In the genomic region with DNA sequence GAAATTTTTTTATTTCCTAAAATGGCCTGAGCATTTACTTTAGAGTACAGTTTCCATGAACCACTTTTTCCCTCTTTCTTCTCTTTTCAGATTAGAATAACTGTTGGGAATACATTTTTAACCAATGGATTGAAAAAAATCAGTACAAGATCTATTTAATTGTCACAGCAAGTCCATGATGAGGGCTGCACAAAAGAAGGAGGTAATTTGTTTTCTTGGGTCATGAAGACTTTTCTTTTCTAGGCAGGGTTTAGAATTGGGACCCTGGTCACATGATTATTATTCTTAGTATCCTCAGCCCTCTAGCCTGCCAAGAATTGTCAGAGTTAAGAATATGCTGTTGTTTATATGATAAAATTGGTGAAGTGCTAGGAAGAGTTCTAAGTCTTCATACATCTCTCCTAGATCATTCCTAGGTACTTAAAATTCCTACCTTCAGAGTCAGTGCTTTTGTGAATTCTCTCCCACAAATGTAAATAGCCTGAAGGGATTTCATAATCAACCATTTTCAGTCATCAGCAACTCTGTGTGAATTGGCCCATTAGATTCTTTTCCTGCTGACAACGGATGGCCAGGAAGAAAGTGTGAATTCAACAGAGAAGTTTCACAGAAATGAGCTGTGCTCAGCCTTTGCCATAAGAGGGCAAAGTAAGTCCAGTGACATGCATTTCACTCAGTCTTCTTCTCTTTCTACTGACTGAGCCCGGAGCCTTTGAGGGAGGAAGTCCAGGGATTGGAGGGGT, we compare ENCODE assay signal across 11 cellular contexts. TPM values are rescaled to one million over a fixed set of nuclear protein-coding genes. Genes with fewer than 3 reads are reported as not detected.
DNase-seq lines count a peak whose midpoint lies in the region; ATAC-seq and TF ChIP-seq lines count a peak whose summit lies in the region.
"Had no signal": no experiment of that assay in that cellular context is flagged by ENCODE, and none has a peak within 500 bp of the region (broad histone marks: within the 10 kb centered on the region; RNA-seq: fewer than 3 reads in every experiment).

No MANE protein-coding gene starts in this region.

- H3K36me3 Mint-ChIP-seq in chondrocyte (ENCODE audit: low read depth) = no peaks in the 10 kb centered on the region

- ATAC-seq in HG02759 (IDR thresholded peaks at IDR 0.05; ENCODE audit: unreplicated experiment) = no peak
- no peak for ATAC-seq in HG03460 (IDR thresholded peaks at IDR 0.05; ENCODE audit: unreplicated experiment)
- ATAC-seq: sciatic nerve had no signal

- TF ChIP-seq CTCF in MM.1S (IDR thresholded peaks at IDR 0.05; ENCODE audit: low read length) (peak; percentile 36), chondrocyte (IDR thresholded peaks at IDR 0.05) (peak; percentile 71)

- peaks cover 7% of the 10 kb centered on the region for H3K9me3 Mint-ChIP-seq in chondrocyte (ENCODE audit: low read depth)

- H3K27me3 Mint-ChIP-seq in chondrocyte (ENCODE audit: low read depth) = peaks cover 26% of the 10 kb centered on the region

- no peaks in the 10 kb centered on the region for H3K27me3 ChIP-seq in MM.1S (replicated peaks; ENCODE audit: insufficient read depth, low read length)
- H3K27me3 ChIP-seq: BLaER1 treated with 17β-estradiol and CSF1 and Interleukin-3, amounts not matched to agents 10 nM and 100 nM had no signal

- no peak overlapping the region for H3K4me3 ChIP-seq in MM.1S (ENCODE audit: low read length)
- H3K4me3 ChIP-seq: BLaER1 treated with 17β-estradiol and CSF1 and Interleukin-3, amounts not matched to agents 10 nM and 100 nM had no signal

- H4K20me1 ChIP-seq in MM.1S (ENCODE audit: insufficient read depth, low read length) = no peaks in the 10 kb centered on the region
- H4K20me1 ChIP-seq: BLaER1 treated with 17β-estradiol and CSF1 and Interleukin-3, amounts not matched to agents 10 nM and 100 nM had no signal

- no peak overlapping the region for H3K9ac ChIP-seq in MM.1S (ENCODE audit: low read length)
- H3K9ac ChIP-seq: BLaER1 treated with 17β-estradiol and CSF1 and Interleukin-3, amounts not matched to agents 10 nM and 100 nM had no signal

- no peak overlapping the region for H3K27ac ChIP-seq in MM.1S (ENCODE audit: low read length)
- H3K27ac ChIP-seq: BLaER1 treated with 17β-estradiol and CSF1 and Interleukin-3, amounts not matched to agents 10 nM and 100 nM had no signal

- no peaks in the 10 kb centered on the region for H3K4me1 ChIP-seq in MM.1S (ENCODE audit: low read length)
- H3K4me1 ChIP-seq: BLaER1 treated with 17β-estradiol and CSF1 and Interleukin-3, amounts not matched to agents 10 nM and 100 nM had no signal

- no peaks in the 10 kb centered on the region for H3K36me3 ChIP-seq in MM.1S (replicated peaks; ENCODE audit: insufficient read depth, low read length)
- H3K36me3 ChIP-seq: BLaER1 treated with 17β-estradiol and CSF1 and Interleukin-3, amounts not matched to agents 10 nM and 100 nM had no signal

- no peaks in the 10 kb centered on the region for H3F3A ChIP-seq in MM.1S (ENCODE audit: insufficient read depth, low read length)

- no peak overlapping the region for H3K4me3 Mint-ChIP-seq in chondrocyte (ENCODE audit: unreplicated experiment)

- H3K4me2 ChIP-seq in MM.1S (ENCODE audit: low read depth, low read length) = no peak overlapping the region
- H3K4me2 ChIP-seq: BLaER1 treated with 17β-estradiol and CSF1 and Interleukin-3, amounts not matched to agents 10 nM and 100 nM had no signal

- H3K9me3 ChIP-seq in MM.1S (replicated peaks; ENCODE audit: insufficient read depth, low read length) = no peaks in the 10 kb centered on the region
- H3K9me3 ChIP-seq: BLaER1 treated with 17β-estradiol and CSF1 and Interleukin-3, amounts not matched to agents 10 nM and 100 nM had no signal

- H3K27ac Mint-ChIP-seq in chondrocyte (ENCODE audit: unreplicated experiment) = no peak overlapping the region

- H3K4me1 Mint-ChIP-seq in chondrocyte (ENCODE audit: low read depth) = peaks cover 6% of the 10 kb centered on the region

- no peaks in the 10 kb centered on the region for H3K79me2 ChIP-seq in MM.1S (ENCODE audit: low read length)

- DNase-seq in NCI-H748 (lab: John Stamatoyannopoulos, UW; ENCODE audit: unreplicated experiment) (peak; percentile 22), NCI-H748 treated with DMSO at 0.1 percent for 48 hours (lab: John Stamatoyannopoulos, UW) (no peak), MM.1S (peak; percentile 24), chondrocyte (ENCODE audit: low spot score) (no peak), renal cortical epithelial cell (ENCODE audit: low read depth) (peak; percentile 94), D341Med (ENCODE audit: low spot score) (no peak)
- DNase-seq: hypothalamus had no signal

- no peaks in the 10 kb centered on the region for H3K9me2 ChIP-seq in MM.1S (replicated peaks; ENCODE audit: insufficient read depth, low read length)

- no peak overlapping the region for H2AFZ ChIP-seq in MM.1S (ENCODE audit: low read length)

RNA-seq across cellular contexts. Expression of a gene that starts 32.4 kb away (rescaled TPM):
- total RNA-seq in chondrocyte = 10.6 to 11.9 TPM (median 11.2 TPM) in 3 replicates
- 20.0 and 38.4 TPM in 2 replicates for total RNA-seq in renal cortical epithelial cell

Comparison
In these comparisons a context has a peak if more than half of its experiments do, and no peak if none do; other contexts are left out.
1. DNase-seq: peak in NCI-H748 (single experiment), MM.1S (single experiment) and renal cortical epithelial cell (single experiment); none in NCI-H748 treated with DMSO at 0.1 percent for 48 hours (single experiment), chondrocyte (single experiment) and D341Med (single experiment).